1 cellular context compared by ENCODE assay signal in genomic region chr3:159852256-159852655, GRCh38.
TF ChIP-seq lines count a peak whose summit lies in the region.

No MANE protein-coding gene starts in this region.

TF ChIP-seq in HepG2, 621 proteins besides CTCF, POLR2A, EP300 and RAD21:
- no peak for TF ChIP-seq THAP8 (CRISPR knock-in tag; IDR thresholded peaks at IDR 0.05; ENCODE audit: borderline replicate concordance)
- TF ChIP-seq, protein P1, sequence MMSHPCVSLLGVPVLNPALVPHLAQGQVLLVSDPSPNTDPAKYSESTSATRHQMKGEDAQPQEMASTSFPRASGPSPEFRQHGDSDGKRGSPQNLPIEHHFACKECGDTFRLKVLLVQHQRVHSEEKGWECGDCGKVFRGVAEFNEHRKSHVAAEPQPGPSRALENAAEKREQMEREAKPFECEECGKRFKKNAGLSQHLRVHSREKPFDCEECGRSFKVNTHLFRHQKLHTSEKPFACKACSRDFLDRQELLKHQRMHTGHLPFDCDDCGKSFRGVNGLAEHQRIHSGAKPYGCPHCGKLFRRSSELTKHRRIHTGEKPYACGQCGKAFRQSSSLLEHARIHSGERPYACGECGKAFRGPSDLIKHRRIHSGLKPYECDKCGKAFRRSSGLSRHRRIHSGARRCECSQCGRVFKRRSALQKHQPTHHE (CRISPR knock-in tag; IDR thresholded peaks at IDR 0.05; ENCODE audit: borderline replicate concordance), result no peak
- TF ChIP-seq ZNF260 (CRISPR knock-in tag; IDR thresholded peaks at IDR 0.05; ENCODE audit: borderline replicate concordance, low read depth), result no peak
